In genomic region chr11:41309111-41309522, GRCh38 we compare ENCODE assay signal across 14 cellular contexts.
DNase-seq lines count a peak whose midpoint lies in the region; ATAC-seq lines count a peak whose summit lies in the region.
"Had no signal": no experiment of that assay in that cellular context is flagged by ENCODE, and none has a peak within 500 bp of the region (broad histone marks: within the 10 kb centered on the region; RNA-seq: fewer than 3 reads in every experiment).

No MANE protein-coding gene starts in this region.

- H3K27me3 ChIP-seq in effector memory CD4-positive, alpha-beta T cell (replicated peaks; ENCODE audit: control insufficient read depth, insufficient read depth, low read length, poor library complexity, severe bottlenecking), result no peaks in the 10 kb centered on the region
- H3K27me3 ChIP-seq: cardiac muscle cell, neutrophil had no signal

- no peaks in the 10 kb centered on the region for H3K4me1 ChIP-seq in effector memory CD4-positive, alpha-beta T cell (ENCODE audit: control insufficient read depth, insufficient read depth, low read length, poor library complexity, severe bottlenecking)

- peaks cover 0 to 3% of the 10 kb centered on the region in 2 donors for H3K36me3 Mint-ChIP-seq in stimulated activated naive B cell treated with anti-CD40 and anti-IgM and Interleukin-4, amounts not matched to agents 10 μg/mL and 1 μg/mL and 100 μg/mL, for 72 hours

- no peaks in the 10 kb centered on the region for H3K36me3 ChIP-seq in effector memory CD4-positive, alpha-beta T cell (ENCODE audit: control insufficient read depth, insufficient read depth, low read length)
- H3K36me3 ChIP-seq: cardiac muscle cell, neutrophil had no signal

- no peak overlapping the region for H3K4me3 Mint-ChIP-seq in stimulated activated naive B cell treated with anti-CD40 and anti-IgM and Interleukin-4, amounts not matched to agents 10 μg/mL and 1 μg/mL and 100 μg/mL, for 72 hours
- H3K4me3 Mint-ChIP-seq: stimulated activated naive CD8-positive, alpha-beta T cell treated with anti-CD3 and anti-CD28 coated beads, Interleukin-15, Interleukin-2, amounts not matched to agents 100 ng/mL and 50 ng/mL, for 24 hours had no signal

- H3K4me1 Mint-ChIP-seq in stimulated activated naive B cell treated with anti-CD40 and anti-IgM and Interleukin-4, amounts not matched to agents 10 μg/mL and 1 μg/mL and 100 μg/mL, for 72 hours, result peaks cover 12 to 13% of the 10 kb centered on the region in 2 donors

- no peaks in the 10 kb centered on the region for H3K27me3 Mint-ChIP-seq in stimulated activated naive B cell treated with anti-CD40 and anti-IgM and Interleukin-4, amounts not matched to agents 10 μg/mL and 1 μg/mL and 100 μg/mL, for 72 hours
- H3K27me3 Mint-ChIP-seq: stimulated activated naive CD8-positive, alpha-beta T cell treated with anti-CD3 and anti-CD28 coated beads, Interleukin-15, Interleukin-2, amounts not matched to agents 100 ng/mL and 50 ng/mL, for 24 hours had no signal

- H3K27ac Mint-ChIP-seq in stimulated activated naive B cell treated with anti-CD40 and anti-IgM and Interleukin-4, amounts not matched to agents 10 μg/mL and 1 μg/mL and 100 μg/mL, for 72 hours, result peak overlapping the region; percentile 62
- H3K27ac Mint-ChIP-seq: stimulated activated naive CD8-positive, alpha-beta T cell treated with anti-CD3 and anti-CD28 coated beads, Interleukin-15, Interleukin-2, amounts not matched to agents 100 ng/mL and 50 ng/mL, for 24 hours had no signal

- H3K27ac ChIP-seq in effector memory CD4-positive, alpha-beta T cell (ENCODE audit: insufficient read depth, low read length, poor library complexity, severe bottlenecking), result no peak overlapping the region
- H3K27ac ChIP-seq: cardiac muscle cell, neutrophil had no signal

- no peak for DNase-seq in stimulated activated naive B cell treated with anti-CD40 and anti-IgM and Interleukin-4, amounts not matched to agents 10 μg/mL and 1 μg/mL and 100 μg/mL, for 72 hours
- DNase-seq in SHP77 treated with DMSO at 0.1 percent for 48 hours (lab: John Stamatoyannopoulos, UW), result no peak
- DNase-seq in effector memory CD4-positive, alpha-beta T cell, result no peak
- DNase-seq in left lobe of liver (ENCODE audit: low spot score), result no peak
- DNase-seq: activated effector memory CD4-positive, alpha-beta T cell treated with anti-CD3 and anti-CD28 coated beads, Interleukin-2, amount 50 U/mL, for 16 hours; DMS153; NCI-H2081 treated with DMSO at 0.1 percent for 48 hours; SHP77 had no signal

- ATAC-seq in GM19351 (IDR thresholded peaks at IDR 0.05; ENCODE audit: unreplicated experiment) (peak; percentile 80), HG02642 (IDR thresholded peaks at IDR 0.05; ENCODE audit: poor library complexity, unreplicated experiment) (peak; percentile 85), HG03558 (IDR thresholded peaks at IDR 0.05; ENCODE audit: extremely low read depth, unreplicated experiment) (peak; percentile 60), left lobe of liver (no peak)
- ATAC-seq in stimulated activated naive B cell treated with anti-CD40 and anti-IgM and Interleukin-4, amounts not matched to agents 10 μg/mL and 1 μg/mL and 100 μg/mL, for 72 hours (replicated peaks), result peak in 1 of 2 donors; percentile 41

- H3K9me3 ChIP-seq in effector memory CD4-positive, alpha-beta T cell (ENCODE audit: control insufficient read depth, low read length), result no peaks in the 10 kb centered on the region
- H3K9me3 ChIP-seq: neutrophil had no signal

- H3K9me3 Mint-ChIP-seq in stimulated activated naive B cell treated with anti-CD40 and anti-IgM and Interleukin-4, amounts not matched to agents 10 μg/mL and 1 μg/mL and 100 μg/mL, for 72 hours, result peaks cover 3 to 4% of the 10 kb centered on the region in 2 donors

- no peak overlapping the region for H3K4me3 ChIP-seq in effector memory CD4-positive, alpha-beta T cell (ENCODE audit: insufficient read depth, low read depth, low read length, poor library complexity, severe bottlenecking)
- H3K4me3 ChIP-seq: cardiac muscle cell had no signal
